In the genomic region with DNA sequence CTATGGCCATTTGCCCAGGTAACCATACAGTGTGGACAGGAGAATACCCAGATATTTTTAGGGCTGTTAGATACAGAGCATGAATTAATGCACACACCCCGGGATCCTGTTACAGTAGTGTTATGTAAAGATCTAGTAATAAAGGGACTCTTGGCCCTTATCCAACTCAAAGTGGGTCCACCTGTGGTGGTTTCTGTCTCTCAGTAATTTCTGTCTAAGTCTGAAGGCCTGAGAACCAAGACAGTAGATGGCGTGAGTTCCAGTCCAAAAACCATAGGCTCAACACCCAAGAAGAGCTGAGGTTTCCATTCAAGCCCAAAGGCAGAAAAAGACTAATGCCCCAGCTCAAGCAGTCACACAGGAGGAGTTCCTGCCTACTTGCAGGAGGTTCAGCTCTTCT, we compare ENCODE assay signal across 14 cellular contexts.
DNase-seq lines count a peak whose midpoint lies in the region; ATAC-seq and TF ChIP-seq lines count a peak whose summit lies in the region.
"Had no signal": no experiment of that assay in that cellular context is flagged by ENCODE, and none has a peak within 500 bp of the region (broad histone marks: within the 10 kb centered on the region; RNA-seq: fewer than 3 reads in every experiment).

No MANE protein-coding gene starts in this region.

- no peak overlapping the region for H3K27ac ChIP-seq in HEK293 (ENCODE audit: extremely low read depth, low read depth, low read length)
- H3K27ac ChIP-seq: C4-2B, HL-60 had no signal

- DNase-seq in NCI-H345 (lab: John Stamatoyannopoulos, UW) (peak; percentile 24), NCI-H345 treated with DMSO at 0.1 percent for 48 hours (lab: John Stamatoyannopoulos, UW; ENCODE audit: unreplicated experiment) (no peak), NCI-H748 treated with DMSO at 0.1 percent for 48 hours (lab: John Stamatoyannopoulos, UW) (peak; percentile 4), BE2C (no peak), NCI-H1694 (lab: John Stamatoyannopoulos, UW) (no peak)
- DNase-seq: CD4-positive, alpha-beta memory T cell; DMS53; GF-D8; GOT3; H9 had no signal

- TF ChIP-seq CTCF in HEK293 (tag by site-specific recombination; IDR thresholded peaks at IDR 0.05) (no peak), BE2C (IDR thresholded peaks at IDR 0.05; ENCODE audit: low read depth, low read length) (no peak)

- H3K4me1 ChIP-seq in HEK293 (ENCODE audit: control insufficient read depth, insufficient read depth, low read length) (0 out of 2 replicates have a peak, but pooled peaks cover 3% of the 10 kb centered on the region), BE2C (no peaks in the 10 kb centered on the region)

- no peaks in the 10 kb centered on the region for H3K36me3 ChIP-seq in HEK293 (ENCODE audit: control insufficient read depth in 2 of 2, insufficient read depth in 1 of 2, low read length in 2 of 2)
- no peaks in the 10 kb centered on the region for H3K36me3 ChIP-seq in BE2C

- no peak for ATAC-seq in HG02798 (IDR thresholded peaks at IDR 0.05; ENCODE audit: poor library complexity, unreplicated experiment)

- no peaks in the 10 kb centered on the region for H3K9me3 ChIP-seq in HEK293 (ENCODE audit: control insufficient read depth, insufficient read depth, low read depth, low read length)
- H3K9me3 ChIP-seq in BE2C = no peaks in the 10 kb centered on the region; the same call in 1 of the 2 replicates

- POLR2A ChIA-PET in HEK293 (lab: Yijun Ruan, JAX) = no interaction called here

- H3K27me3 ChIP-seq in BE2C = no peaks in the 10 kb centered on the region

- CTCF ChIA-PET in HEK293 (lab: Yijun Ruan, JAX) = no interaction called here

- H3K4me3 ChIP-seq in HEK293 (ENCODE audit: low read depth, low read length) = no peak overlapping the region
- no peak overlapping the region for H3K4me3 ChIP-seq in BE2C (ENCODE audit: low read depth, low read length)

TF ChIP-seq in HEK293, 187 proteins besides CTCF, POLR2A, EP300 and RAD21:
- TF ChIP-seq ZNF692 (tag by site-specific recombination; IDR thresholded peaks at IDR 0.05) (0 out of 2 replicates have a peak, but pooled peaks have one; percentile 20), KLF1 (tag by site-specific recombination; IDR thresholded peaks at IDR 0.05) (no peak)

Comparison
In these comparisons a context has a peak if more than half of its experiments do, and no peak if none do; other contexts are left out.
1. DNase-seq: peak in NCI-H345 (single experiment) and NCI-H748 treated with DMSO at 0.1 percent for 48 hours (single experiment); none in NCI-H345 treated with DMSO at 0.1 percent for 48 hours (single experiment), BE2C (single experiment) and NCI-H1694 (single experiment).